26 cellular contexts compared by ENCODE assay signal in the genomic region with DNA sequence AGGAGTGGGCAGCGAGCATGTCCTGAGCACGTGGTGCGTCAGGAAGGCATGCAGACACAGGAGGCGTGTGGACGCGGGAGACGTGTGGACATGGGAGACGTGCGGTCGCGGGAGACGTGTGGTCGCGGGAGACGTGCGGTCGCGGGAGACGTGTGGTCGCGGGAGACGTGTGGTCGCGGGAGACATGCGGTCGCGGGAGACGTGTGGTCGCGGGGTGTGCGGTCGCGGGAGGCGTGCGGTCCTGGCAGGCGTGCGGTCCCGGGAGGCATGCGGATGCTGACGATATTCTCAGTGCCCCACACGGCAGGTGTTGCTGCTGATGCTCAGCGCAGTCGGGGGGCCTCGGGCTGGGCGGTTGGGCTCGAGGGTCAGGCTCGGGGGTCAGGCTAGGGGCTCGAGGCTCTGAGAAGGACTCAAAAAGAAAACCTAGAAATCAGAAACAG.
DNase-seq lines count a peak whose midpoint lies in the region; ATAC-seq, FAIRE-seq and TF ChIP-seq lines count a peak whose summit lies in the region.
"Had no signal": no experiment of that assay in that cellular context is flagged by ENCODE, and none has a peak within 500 bp of the region (broad histone marks: within the 10 kb centered on the region; RNA-seq: fewer than 3 reads in every experiment).

No MANE protein-coding gene starts in this region.

- no peak overlapping the region for H3K4me2 ChIP-seq in neural progenitor cell
- H3K4me2 ChIP-seq: BLaER1 had no signal

- WGBS in spleen, 5 donors: 96 to 99% (median 98%) methylated on average over 27 to 48 of the region's 48 CpGs

- H3K9me3 ChIP-seq in Peyer's patch (peaks cover 0 to 8% (median 0%) of the 10 kb centered on the region in 4 donors), kidney (ENCODE audit: control insufficient read depth in 1 of 2, low read length in 2 of 2) (no peaks in the 10 kb centered on the region), spleen (peaks cover 0 to 22% (median 11%) of the 10 kb centered on the region in 8 donors), neural progenitor cell (ENCODE audit: low read depth) (no peaks in the 10 kb centered on the region)

- H3K4me1 Mint-ChIP-seq in neural progenitor cell: peaks cover 6% of the 10 kb centered on the region

- TF ChIP-seq CTCF in Peyer's patch (IDR thresholded peaks at IDR 0.05) (no peak), coronary artery (IDR thresholded peaks at IDR 0.05) (no peak), kidney (IDR thresholded peaks at IDR 0.05; ENCODE audit: borderline replicate concordance, extremely low read depth, insufficient read depth) (no peak), spleen (IDR thresholded peaks at IDR 0.05 in 8 of 11, conservative IDR thresholded peaks at IDR 0.05 in 3 of 11) (no peak), neural progenitor cell (IDR thresholded peaks at IDR 0.05) (no peak)

- H3K36me3 Mint-ChIP-seq in neural progenitor cell: peaks cover 8% of the 10 kb centered on the region

- intact Hi-C loops in kidney (cut with DNase I): no loop called here
- intact Hi-C loops in spleen (cut with DNase I; ENCODE audit: low total_unique reads): no loop called here

- no peak for TF ChIP-seq POLR2A in Peyer's patch (IDR thresholded peaks at IDR 0.05)
- no peak for TF ChIP-seq POLR2A in spleen (IDR thresholded peaks at IDR 0.05)

- no peaks in the 10 kb centered on the region for H4K20me1 ChIP-seq in neural progenitor cell (ENCODE audit: low read depth)

- DNase-seq in Peyer's patch: peak in 2 of 3 donors; percentile 31 to 35
- peak; percentile 57 for DNase-seq in coronary artery (ENCODE audit: low spot score)
- DNase-seq in kidney: peak; percentile 34
- DNase-seq in spleen: peak; percentile 64
- DNase-seq in neural progenitor cell (ENCODE audit: low spot score): no peak
- DNase-seq in DMS53 (lab: John Stamatoyannopoulos, UW): no peak
- DNase-seq: activated CD4-positive, alpha-beta memory T cell treated with anti-CD3 and anti-CD28 coated beads, Interleukin-2, amount 10 ng/mL, durations not matched to agents 7 days and 5 days; activated CD4-positive, CD25-positive, alpha-beta regulatory T cell treated with anti-CD3 and anti-CD28 coated beads, Interleukin-2, amount 50 U/mL, for 72 hours; activated naive CD8-positive, alpha-beta T cell treated with anti-CD3 and anti-CD28 coated beads for 36 hours; anterior cingulate cortex; DMS153; foreskin fibroblast; MV-4-11; NCI-H1436 treated with DMSO at 0.1 percent for 48 hours; NCI-H69; PC-3; SHP77; stimulated activated CD4-positive, alpha-beta T cell treated with anti-CD3 and anti-CD28 coated beads, Interleukin-4, amount 100 ng/mL, for 24 hours had no signal

- H3K27ac ChIP-seq in Peyer's patch (no peak overlapping the region), coronary artery (no peak overlapping the region), kidney (ENCODE audit: low read depth in 2 of 2, low read length in 2 of 2) (no peak overlapping the region), spleen (no peak overlapping the region), neural progenitor cell (no peak overlapping the region)
- H3K27ac ChIP-seq: BLaER1, esophagus muscularis mucosa, tibial nerve had no signal

- H3K4me1 ChIP-seq in Peyer's patch (no peaks in the 10 kb centered on the region), kidney (ENCODE audit: control insufficient read depth in 1 of 2, insufficient read depth in 1 of 2, low read depth in 1 of 2, low read length in 2 of 2) (no peaks in the 10 kb centered on the region), spleen (no peaks in the 10 kb centered on the region), neural progenitor cell (no peaks in the 10 kb centered on the region)

- H3K4me3 Mint-ChIP-seq in neural progenitor cell: no peak overlapping the region
- H3K4me3 Mint-ChIP-seq: activated CD4-positive, alpha-beta memory T cell treated with anti-CD3 and anti-CD28 coated beads, Interleukin-2, amount 10 ng/mL, durations not matched to agents 7 days and 5 days; activated naive CD8-positive, alpha-beta T cell treated with anti-CD3 and anti-CD28 coated beads for 36 hours had no signal

- H3F3A ChIP-seq in neural progenitor cell (ENCODE audit: low read depth): no peaks in the 10 kb centered on the region

- H3K9me3 Mint-ChIP-seq in neural progenitor cell: peaks cover 16% of the 10 kb centered on the region
- H3K9me3 Mint-ChIP-seq: activated naive CD8-positive, alpha-beta T cell treated with anti-CD3 and anti-CD28 coated beads for 36 hours; activated T-helper 2 cell treated with anti-CD3 and anti-CD28 coated beads, Interferon-gamma antibody, Interleukin-2, Interleukin-4, amounts not matched to agents 10 μg/mL and 5 μg/mL and 100 μg/mL, durations not matched to agents 14 hours and 24 hours and 36 hours had no signal

- H3K27me3 ChIP-seq in Peyer's patch: no peaks in the 10 kb centered on the region
- no peaks in the 10 kb centered on the region for H3K27me3 ChIP-seq in spleen (replicated peaks in 1 of 7)
- H3K27me3 ChIP-seq in neural progenitor cell: no peaks in the 10 kb centered on the region
- H3K27me3 ChIP-seq: BLaER1, esophagus muscularis mucosa, tibial nerve had no signal

- no peak for ATAC-seq in GM19397 (IDR thresholded peaks at IDR 0.05; ENCODE audit: unreplicated experiment)
- ATAC-seq: GM12878, PC-3 had no signal

- no peak overlapping the region for H2AFZ ChIP-seq in neural progenitor cell (replicated peaks)

- no peak for FAIRE-seq in kidney (lab: Jason Lieb, UNC)
- FAIRE-seq: bronchial epithelial cell, GM12878, H54 had no signal

- H3K9ac ChIP-seq in kidney (ENCODE audit: low read length in 2 of 2): no peak overlapping the region
- no peak overlapping the region for H3K9ac ChIP-seq in neural progenitor cell
- H3K9ac ChIP-seq: BLaER1 had no signal

- no peak overlapping the region for H3K4me3 ChIP-seq in Peyer's patch
- H3K4me3 ChIP-seq in coronary artery: no peak overlapping the region
- no peak overlapping the region for H3K4me3 ChIP-seq in kidney (ENCODE audit: low read length in 2 of 2)
- H3K4me3 ChIP-seq in spleen: no peak overlapping the region
- H3K4me3 ChIP-seq in neural progenitor cell: no peak overlapping the region
- H3K4me3 ChIP-seq: BLaER1, esophagus muscularis mucosa, GM12878, tibial nerve had no signal

- H3K27ac Mint-ChIP-seq in neural progenitor cell: no peak overlapping the region
- H3K27ac Mint-ChIP-seq: activated CD4-positive, alpha-beta memory T cell treated with anti-CD3 and anti-CD28 coated beads, Interleukin-2, amount 10 ng/mL, durations not matched to agents 7 days and 5 days; activated naive CD8-positive, alpha-beta T cell treated with anti-CD3 and anti-CD28 coated beads for 36 hours; activated T-helper 2 cell treated with anti-CD3 and anti-CD28 coated beads, Interferon-gamma antibody, Interleukin-2, Interleukin-4, amounts not matched to agents 10 μg/mL and 5 μg/mL and 100 μg/mL, durations not matched to agents 14 hours and 24 hours and 36 hours had no signal

- peaks cover 0 to 16% (median 0%) of the 10 kb centered on the region in 3 donors for H3K36me3 ChIP-seq in Peyer's patch
- H3K36me3 ChIP-seq in kidney (ENCODE audit: control insufficient read depth in 1 of 2, insufficient read depth in 2 of 2, low read length in 2 of 2): peaks cover 0 to 8% of the 10 kb centered on the region in 2 donors
- peaks cover 0 to 44% (median 16%) of the 10 kb centered on the region in 6 donors for H3K36me3 ChIP-seq in spleen
- no peaks in the 10 kb centered on the region for H3K36me3 ChIP-seq in neural progenitor cell

- no peaks in the 10 kb centered on the region for H3K79me2 ChIP-seq in neural progenitor cell (ENCODE audit: low read depth)

- H3K27me3 Mint-ChIP-seq in neural progenitor cell (ENCODE audit: insufficient read depth, low read depth): no peaks in the 10 kb centered on the region
- H3K27me3 Mint-ChIP-seq: activated CD4-positive, alpha-beta memory T cell treated with anti-CD3 and anti-CD28 coated beads, Interleukin-2, amount 10 ng/mL, durations not matched to agents 7 days and 5 days; activated naive CD8-positive, alpha-beta T cell treated with anti-CD3 and anti-CD28 coated beads for 36 hours had no signal

Comparison
In these comparisons a context has a peak if more than half of its experiments do, and no peak if none do; other contexts are left out.
1. DNase-seq: peak in Peyer's patch (2 of 3), coronary artery (single experiment), kidney (single experiment) and spleen (single experiment); none in neural progenitor cell (single experiment) and DMS53 (single experiment).